Comparison of ENCODE assay signal across 16 cellular contexts in genomic region chr21:45457832-45458172, GRCh38. TPM values are rescaled to one million over a fixed set of nuclear protein-coding genes. Genes with fewer than 3 reads are reported as not detected.
A peak's percentile ranks its signal among the peaks of the same experiment; 100 is the strongest.
DNase-seq lines count a peak whose midpoint lies in the region; ATAC-seq and TF ChIP-seq lines count a peak whose summit lies in the region.
"Had no signal": no experiment of that assay in that cellular context is flagged by ENCODE, and none has a peak within 500 bp of the region (broad histone marks: within the 10 kb centered on the region; RNA-seq: fewer than 3 reads in every experiment).

No MANE protein-coding gene starts in this region.

- no peak overlapping the region for H3K4ac ChIP-seq in trophoblast cell (ENCODE audit: low read depth, low read length)

- no peak overlapping the region for H3K14ac ChIP-seq in trophoblast cell (ENCODE audit: low read length)

- no peak overlapping the region for H3K4me2 ChIP-seq in trophoblast cell (ENCODE audit: low read length)

- peak overlapping the region; percentile 62 for H3K4me3 ChIP-seq in left ventricle myocardium inferior
- peak overlapping the region; percentile 64 for H3K4me3 ChIP-seq in coronary artery
- no peak overlapping the region for H3K4me3 ChIP-seq in trophoblast cell (ENCODE audit: low read depth, low read length)

- H3K79me1 ChIP-seq in trophoblast cell (ENCODE audit: low read length), result no peaks in the 10 kb centered on the region

- H4K12ac ChIP-seq in trophoblast cell (ENCODE audit: low read depth, low read length), result no peak overlapping the region

- H3K9me3 ChIP-seq in left ventricle myocardium inferior (replicated peaks), result peaks cover 19% of the 10 kb centered on the region
- H3K9me3 ChIP-seq in trophoblast cell (ENCODE audit: insufficient read depth, low read depth, low read length), result peaks cover 8% of the 10 kb centered on the region

- H3K27me3 ChIP-seq in left ventricle myocardium inferior (ENCODE audit: low read depth) (no peaks in the 10 kb centered on the region), trophoblast cell (ENCODE audit: insufficient read depth, low read length) (no peaks in the 10 kb centered on the region)

- H3K9ac ChIP-seq in trophoblast cell (ENCODE audit: low read length), result peak overlapping the region; percentile 20

- H2BK120ac ChIP-seq in trophoblast cell (ENCODE audit: insufficient read depth, low read length, poor library complexity), result no peak overlapping the region

- H3K23ac ChIP-seq in trophoblast cell (ENCODE audit: low read length), result no peak overlapping the region

- no peak overlapping the region for H2BK5ac ChIP-seq in trophoblast cell (ENCODE audit: low read depth, low read length, poor library complexity)

- H3K18ac ChIP-seq in trophoblast cell (ENCODE audit: low read length), result no peak overlapping the region

- DNase-seq in left ventricle myocardium inferior, result peak; percentile 6
- no peak for DNase-seq in left ventricle myocardium superior
- no peak for DNase-seq in coronary artery (ENCODE audit: low spot score)
- DNase-seq in trophoblast cell, result no peak
- no peak for DNase-seq in activated CD4-positive, alpha-beta T cell treated with anti-CD3 and anti-CD28 coated beads, Interleukin-2, amount 50 U/mL, for 1 hour
- DNase-seq in stimulated activated naive CD8-positive, alpha-beta T cell treated with anti-CD3 and anti-CD28 coated beads, Interleukin-15, Interleukin-2, amounts not matched to agents 100 U/mL and 50 U/mL, for 24 hours, result no peak
- DNase-seq in NCI-H82 treated with DMSO at 0.1 percent for 48 hours (lab: John Stamatoyannopoulos, UW; ENCODE audit: unreplicated experiment), result no peak
- DNase-seq: C1 segment of cervical spinal cord, DMS 273 treated with DMSO at 0.1 percent for 48 hours, GF-D8, GOT3, KG1, NCI-H1436, NCI-H2029, NCI-H2171, NCI-H446 treated with DMSO at 0.1 percent for 48 hours had no signal

- no peaks in the 10 kb centered on the region for H3K79me2 ChIP-seq in trophoblast cell (ENCODE audit: control insufficient read depth, insufficient read depth, low read length, poor library complexity)

- TF ChIP-seq CTCF in left ventricle myocardium inferior (IDR thresholded peaks at IDR 0.05; ENCODE audit: borderline replicate concordance), result no peak
- TF ChIP-seq CTCF in coronary artery (IDR thresholded peaks at IDR 0.05), result no peak

- H4K8ac ChIP-seq in trophoblast cell (ENCODE audit: low read depth, low read length), result no peak overlapping the region

- intact Hi-C loops in left ventricle myocardium inferior (cut with micrococcal nuclease) (no loop called here), left ventricle myocardium superior (cut with micrococcal nuclease) (no loop called here)

- no peak overlapping the region for H2BK12ac ChIP-seq in trophoblast cell (ENCODE audit: low read length)

- no peak overlapping the region for H2AK5ac ChIP-seq in trophoblast cell (ENCODE audit: low read length)

- no CpG with 5 or more reads among the region's 9 CpGs for WGBS in trophoblast cell (ENCODE audit: extremely low coverage, insufficient coverage, insufficient read length)

- H3K27ac ChIP-seq in left ventricle myocardium inferior (replicated peaks) (no peak overlapping the region), coronary artery (peak overlapping the region; percentile 33 to 75), trophoblast cell (ENCODE audit: low read depth, low read length) (no peak overlapping the region)

- H3K4me1 ChIP-seq in left ventricle myocardium inferior (peaks cover 41% of the 10 kb centered on the region), trophoblast cell (ENCODE audit: control insufficient read depth in 1 of 2, insufficient read depth in 2 of 2, low read length in 2 of 2) (peaks cover 3 to 9% of the 10 kb centered on the region in 2 experiments)

- no peak overlapping the region for H4K91ac ChIP-seq in trophoblast cell (ENCODE audit: low read depth, low read length)

- no peak overlapping the region for H2AFZ ChIP-seq in trophoblast cell (ENCODE audit: insufficient read depth, low read length, poor library complexity)

- H3K36me3 ChIP-seq in left ventricle myocardium inferior, result peaks cover 28% of the 10 kb centered on the region
- peaks cover 33 to 35% of the 10 kb centered on the region in 2 experiments for H3K36me3 ChIP-seq in trophoblast cell (ENCODE audit: control insufficient read depth in 1 of 2, insufficient read depth in 2 of 2, low read length in 2 of 2)

- no peak for ATAC-seq in left ventricle myocardium superior
- no peak for ATAC-seq in stimulated activated naive CD8-positive, alpha-beta T cell treated with anti-CD3 and anti-CD28 coated beads, Interleukin-15, Interleukin-2, amounts not matched to agents 100 U/mL and 50 U/mL, for 24 hours

RNA-seq across cellular contexts. Expression of gene COL18A1, which starts 52.8 kb away (rescaled TPM):
- 66.5 TPM for total RNA-seq in left ventricle myocardium inferior
- 52.4 TPM for total RNA-seq in left ventricle myocardium superior
- polyA plus RNA-seq in trophoblast cell (2013), result 174 and 188 TPM in 2 replicates

Comparison
In these comparisons a context has a peak if more than half of its experiments do, and no peak if none do; other contexts are left out.
1. H3K27ac ChIP-seq: peak in coronary artery (2 of 2); none in left ventricle myocardium inferior (single experiment) and trophoblast cell (single experiment).